ENCODE assay signal across 1 cellular context in the genomic region with DNA sequence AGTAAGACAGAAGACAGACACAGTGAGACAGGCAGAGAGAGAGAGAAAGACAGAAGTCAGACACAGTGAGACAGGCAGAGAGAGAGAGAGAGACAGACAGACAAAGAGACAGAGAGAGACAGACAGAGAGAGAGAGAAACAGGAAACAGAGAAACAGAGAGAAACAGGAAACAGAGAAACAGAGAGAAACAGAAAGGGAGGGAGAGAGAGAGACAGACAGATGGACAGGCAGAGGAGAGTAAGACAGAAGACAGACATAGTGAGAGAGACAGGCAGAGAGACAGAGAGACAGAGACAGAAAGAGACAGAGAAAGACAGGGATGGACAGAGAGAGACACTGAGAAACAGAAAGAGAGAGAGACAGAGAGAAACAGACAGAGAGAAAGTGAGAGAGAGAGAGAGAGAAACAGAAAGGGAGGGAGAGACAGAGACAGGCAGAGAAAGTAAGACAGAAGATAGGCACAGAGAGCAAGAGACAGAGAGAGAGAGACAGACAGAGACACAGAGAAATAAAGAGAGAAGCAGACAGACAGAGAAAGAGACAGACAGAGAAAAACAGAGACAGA.
TF ChIP-seq lines count a peak whose summit lies in the region.

No MANE protein-coding gene starts in this region.

TF ChIP-seq in GM23338, 12 proteins besides CTCF, POLR2A, EP300 and RAD21 (continued from another document):
- TF ChIP-seq ZNF331 (CRISPR knock-in tag; IDR thresholded peaks at IDR 0.05; ENCODE audit: low read depth): no peak
- no peak for TF ChIP-seq JUNB (IDR thresholded peaks at IDR 0.05; ENCODE audit: unreplicated experiment)
- TF ChIP-seq POLR2AphosphoS5 (IDR thresholded peaks at IDR 0.05; ENCODE audit: low read depth): no peak
